11 cellular contexts compared by ENCODE assay signal in genomic region chr18:58315739-58316215, GRCh38.
DNase-seq lines count a peak whose midpoint lies in the region; ATAC-seq, FAIRE-seq and TF ChIP-seq lines count a peak whose summit lies in the region.
"Had no signal": no experiment of that assay in that cellular context is flagged by ENCODE, and none has a peak within 500 bp of the region (broad histone marks: within the 10 kb centered on the region; RNA-seq: fewer than 3 reads in every experiment).

No MANE protein-coding gene starts in this region.

- TF ChIP-seq POLR2A in HepG2 (IDR thresholded peaks at IDR 0.05; ENCODE audit: insufficient read depth in 1 of 2, low read depth in 2 of 2, low read length in 2 of 2) = no peak

- H3K36me3 ChIP-seq in HUES6 (ENCODE audit: control insufficient read depth, insufficient read depth, low read length) (no peaks in the 10 kb centered on the region), HepG2 (replicated peaks in 1 of 2; ENCODE audit: control insufficient read depth in 1 of 2, insufficient read depth in 2 of 2, low read length in 2 of 2) (peaks cover 6 to 26% of the 10 kb centered on the region in 2 experiments; a peak in 4 of 5 replicates)

- ATAC-seq in HepG2 (peak; percentile 89), GM18868 (IDR thresholded peaks at IDR 0.05; ENCODE audit: unreplicated experiment) (no peak), GM19328 (IDR thresholded peaks at IDR 0.05; ENCODE audit: unreplicated experiment) (no peak), HG03469 (IDR thresholded peaks at IDR 0.05; ENCODE audit: unreplicated experiment) (no peak)

- H3K4me3 ChIP-seq in HUES6 (ENCODE audit: low read depth, low read length) (no peak overlapping the region; the same call in 1 of the 2 replicates), cardiac fibroblast (replicated peaks in 1 of 2; ENCODE audit: low read depth in 2 of 2, low read length in 2 of 2) (no peak overlapping the region), HepG2 (replicated peaks in 1 of 3; ENCODE audit: insufficient read depth in 1 of 3, low read depth in 2 of 3, low read length in 3 of 3) (no peak overlapping the region)

- in situ Hi-C loops in HepG2 (cut with HindIII; ENCODE audit: extremely low pct_ligation_motif_present, low pct_unique_long_range_greater_than_20kb) = no loop called here

- peak in 1 of 2 experiments; percentile 83; a peak in 2 of 4 replicates for TF ChIP-seq EP300 in HepG2 (IDR thresholded peaks at IDR 0.05; ENCODE audit: low read depth in 2 of 2, low read length in 2 of 2)
- peak; percentile 92 for TF ChIP-seq EP300 in HepG2 (CRISPR knock-in tag; IDR thresholded peaks at IDR 0.05; ENCODE audit: borderline replicate concordance)

- POLR2A ChIA-PET in HepG2 (lab: Yijun Ruan, JAX) = interaction anchor here (1.7 to 2.7 kb wide), 3 partner anchors 28 to 94 kb away, joined by 5 to 13 read pairs (median 8); no protein-coding TSS in a partner anchor

- intact Hi-C loops in HepG2 (cut with micrococcal nuclease; ENCODE audit: unreplicated experiment) = loop anchor here (2.0 to 10.0 kb wide), 3 partner anchors 29 to 431 kb away; no protein-coding TSS in a partner anchor

- H3K27ac ChIP-seq in HUES6 (ENCODE audit: low read depth, low read length) (peak overlapping the region; percentile 18; the same call in 1 of the 2 replicates), HepG2 (ENCODE audit: extremely low read length, insufficient read depth, low read length) (peak overlapping the region; percentile 79), substantia nigra (ENCODE audit: low read depth, low read length, poor library complexity, severe bottlenecking) (peak overlapping the region; percentile 10)

- no peak for TF ChIP-seq RAD21 in HepG2 (CRISPR knock-in tag; IDR thresholded peaks at IDR 0.05)

- H2AFZ ChIP-seq in HepG2 (ENCODE audit: low read length) = no peak overlapping the region

- BruUV-seq in HepG2 (replicated peaks; lab: Mats Ljungman, UMichigan) = no TSS peak

- peak; percentile 10 to 42 for DNase-seq in cardiac fibroblast (ENCODE audit: low read depth in 2 of 2)
- peak; percentile 93 for DNase-seq in HepG2 (ENCODE audit: low spot score)
- peak in 1 of 49 donors; percentile 13 for DNase-seq in substantia nigra (lab: John Stamatoyannopoulos, UW)
- DNase-seq in COLO668 (lab: John Stamatoyannopoulos, UW; ENCODE audit: unreplicated experiment) = no peak
- DNase-seq: KBM-7, retina had no signal

- peaks cover 29% of the 10 kb centered on the region for H3K4me1 ChIP-seq in HUES6 (ENCODE audit: control insufficient read depth, insufficient read depth, low read length)
- peaks cover 80% of the 10 kb centered on the region for H3K4me1 ChIP-seq in HepG2 (ENCODE audit: insufficient read depth, low read length)

- no peaks in the 10 kb centered on the region for H3K9me3 ChIP-seq in HUES6 (ENCODE audit: control insufficient read depth, insufficient read depth, low read depth, low read length)
- no peaks in the 10 kb centered on the region for H3K9me3 ChIP-seq in HepG2 (ENCODE audit: low read length)

- peaks cover 4% of the 10 kb centered on the region; the same call in 1 of the 2 replicates for H3K27me3 ChIP-seq in HUES6 (ENCODE audit: control insufficient read depth, insufficient read depth, low read length)
- H3K27me3 ChIP-seq in HepG2 (ENCODE audit: control insufficient read depth in 1 of 2, insufficient read depth in 2 of 2, low read length in 2 of 2) = no peaks in the 10 kb centered on the region; a peak in 1 of 5 replicates

- peak; percentile 42 for FAIRE-seq in HepG2 (lab: Jason Lieb, UNC)
- FAIRE-seq: colon had no signal

- no peaks in the 10 kb centered on the region for H4K20me1 ChIP-seq in HepG2 (ENCODE audit: insufficient read depth, low read length)

- H3K79me2 ChIP-seq in HepG2 (ENCODE audit: insufficient read depth, low read length) = peaks cover 35% of the 10 kb centered on the region

- 8% methylated on average over 11 of the region's 15 CpGs for WGBS in HepG2 (ENCODE audit: low lambda C conversion rate)

- H3K9ac ChIP-seq in HUES6 (ENCODE audit: low read length) (peak overlapping the region; percentile 29), HepG2 (ENCODE audit: insufficient read depth, low read depth, low read length) (peak overlapping the region; percentile 36; the same call in 1 of the 2 replicates)

- H3K4me2 ChIP-seq in HepG2 (ENCODE audit: low read depth, low read length) = peak overlapping the region; percentile 45; the same call in 1 of the 2 replicates

- TF ChIP-seq CTCF in cardiac fibroblast (IDR thresholded peaks at IDR 0.05; ENCODE audit: low read depth, low read length) = no peak
- no peak for TF ChIP-seq CTCF in HepG2 (CRISPR knock-in tag; IDR thresholded peaks at IDR 0.05)

- CTCF ChIA-PET in HepG2 (lab: Yijun Ruan, JAX; ENCODE audit: low intra/inter-chr PET ratio, low total read pairs) = no interaction called here

TF ChIP-seq in HepG2, 621 proteins besides CTCF, POLR2A, EP300 and RAD21 (continues in another document):
- TF ChIP-seq HNF1A (IDR thresholded peaks at IDR 0.05; ENCODE audit: low read depth) = peak; percentile 67; the same call in 1 of the 2 replicates
- TF ChIP-seq HNF1A (CRISPR knock-in tag; IDR thresholded peaks at IDR 0.05; ENCODE audit: borderline replicate concordance) = peak; percentile 53; the same call in 1 of the 2 replicates
- TF ChIP-seq CREB1 (IDR thresholded peaks at IDR 0.05) = no peak
- peak; percentile 62 for TF ChIP-seq CREB1 (CRISPR knock-in tag; IDR thresholded peaks at IDR 0.05)
- TF ChIP-seq SSRP1 (CRISPR knock-in tag; IDR thresholded peaks at IDR 0.05) = no peak
- TF ChIP-seq NCOR1 (IDR thresholded peaks at IDR 0.05; ENCODE audit: borderline replicate concordance, low read length) = peak; percentile 52; the same call in 1 of the 2 replicates
- TF ChIP-seq RCOR2 (CRISPR knock-in tag; IDR thresholded peaks at IDR 0.05) = 0 out of 2 replicates have a peak, but pooled peaks have one; percentile 38
- TF ChIP-seq ZBTB39 (CRISPR knock-in tag; IDR thresholded peaks at IDR 0.05) = no peak
- peak; percentile 61; the same call in 1 of the 2 replicates for TF ChIP-seq MLX (CRISPR knock-in tag; IDR thresholded peaks at IDR 0.05)
- no peak; the same call in 1 of the 2 replicates for TF ChIP-seq NR2F6 (IDR thresholded peaks at IDR 0.05)
- peak; percentile 55 for TF ChIP-seq NR2F6 (CRISPR knock-in tag; IDR thresholded peaks at IDR 0.05)
- TF ChIP-seq SETDB1 (CRISPR knock-in tag; IDR thresholded peaks at IDR 0.05; ENCODE audit: borderline replicate concordance) = no peak
- peak; percentile 91 for TF ChIP-seq MED1 (CRISPR knock-in tag; IDR thresholded peaks at IDR 0.05)
- TF ChIP-seq MTA1 (CRISPR knock-in tag; IDR thresholded peaks at IDR 0.05; ENCODE audit: borderline replicate concordance) = no peak

Comparison
In these comparisons a context has a peak if more than half of its experiments do, and no peak if none do; other contexts are left out.
1. H3K27ac ChIP-seq: peak in every context shown above with its lines; median percentile 79 in HepG2; 18 in HUES6; 10 in substantia nigra.